ENCODE assay signal across 1 cellular context in genomic region chr7:119943932-119944600, GRCh38.
TF ChIP-seq lines count a peak whose summit lies in the region.

No MANE protein-coding gene starts in this region.

TF ChIP-seq in GM12878, 131 proteins besides CTCF, POLR2A, EP300 and RAD21 (continued from another document):
- TF ChIP-seq E2F4 (IDR thresholded peaks at IDR 0.05; ENCODE audit: low read depth, low read length), result no peak
- TF ChIP-seq RFX5 (IDR thresholded peaks at IDR 0.05; ENCODE audit: low read depth, low read length), result no peak
- no peak for TF ChIP-seq PKNOX1 (IDR thresholded peaks at IDR 0.05)
- no peak for TF ChIP-seq ATF3 (IDR thresholded peaks at IDR 0.05; ENCODE audit: borderline replicate concordance, extremely low read depth, low read depth, low read length)
- TF ChIP-seq WRNIP1 (IDR thresholded peaks at IDR 0.05; ENCODE audit: borderline replicate concordance, low read depth, low read length), result no peak
- TF ChIP-seq CUX1 (IDR thresholded peaks at IDR 0.05; ENCODE audit: insufficient replicate concordance, low read depth, low read length), result no peak
- no peak for TF ChIP-seq SP1 (IDR thresholded peaks at IDR 0.05; ENCODE audit: low read depth, low read length)
- no peak for TF ChIP-seq SMAD5 (IDR thresholded peaks at IDR 0.05; ENCODE audit: low read depth)
- TF ChIP-seq CBX3 (IDR thresholded peaks at IDR 0.05; ENCODE audit: borderline replicate concordance, low read depth), result no peak
- TF ChIP-seq TARDBP (IDR thresholded peaks at IDR 0.05; ENCODE audit: borderline replicate concordance), result no peak
- TF ChIP-seq ASH2L (IDR thresholded peaks at IDR 0.05; ENCODE audit: borderline replicate concordance, low read depth), result no peak
- no peak for TF ChIP-seq MXI1 (IDR thresholded peaks at IDR 0.05; ENCODE audit: low read depth, low read length)
- no peak for TF ChIP-seq BCLAF1 (IDR thresholded peaks at IDR 0.05)
- no peak for TF ChIP-seq SIX5 (IDR thresholded peaks at IDR 0.05; ENCODE audit: low read depth, low read length, severe bottlenecking)
- TF ChIP-seq ELK1 (IDR thresholded peaks at IDR 0.05; ENCODE audit: low read depth, low read length), result no peak
